Comparison of ENCODE assay signal across 8 cellular contexts in the genomic region with DNA sequence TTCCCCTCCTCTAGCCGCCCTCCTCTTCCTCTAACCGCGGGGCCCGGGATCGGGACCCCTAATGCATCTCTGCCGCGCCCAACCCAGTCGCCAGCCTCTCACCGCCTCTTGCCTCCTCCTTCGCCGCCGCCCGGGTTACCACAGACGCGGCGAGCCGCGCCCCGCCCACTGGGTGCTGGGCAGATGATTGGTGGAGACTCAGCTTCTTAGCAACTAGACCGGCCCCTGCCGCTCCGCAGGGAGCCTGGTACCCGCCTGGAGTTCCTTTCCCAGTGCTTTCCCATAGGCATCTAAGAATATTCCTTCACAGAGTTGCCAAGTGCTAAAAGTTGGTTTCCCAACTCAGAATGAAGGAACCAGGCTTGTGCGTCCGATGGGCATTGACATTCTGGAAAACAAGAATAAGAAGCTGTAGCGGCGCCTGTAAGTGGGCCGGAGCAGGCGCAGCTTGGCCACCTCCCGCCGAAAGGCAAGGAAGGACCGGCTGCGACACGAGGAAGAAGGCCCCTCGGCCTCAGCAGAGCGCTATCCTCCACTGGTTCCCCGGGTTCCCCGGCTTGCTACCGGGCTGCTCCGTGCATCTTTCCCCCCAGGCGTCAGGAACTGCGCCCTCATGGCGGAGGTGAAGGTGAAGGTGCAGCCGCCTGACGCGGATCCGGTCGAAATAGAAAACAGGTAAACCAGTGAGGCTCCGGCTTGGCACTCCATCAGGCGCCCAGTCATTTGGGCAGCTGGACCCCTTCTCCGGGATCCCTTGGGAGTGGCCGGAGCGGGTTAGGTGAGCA. TPM values are rescaled to one million over a fixed set of nuclear protein-coding genes. Genes with fewer than 3 reads are reported as not detected.
DNase-seq lines count a peak whose midpoint lies in the region; ATAC-seq lines count a peak whose summit lies in the region.

A gene (minus strand): TSS at position 137 of the 785 bp plus-strand sequence. CDS start 1,672 bp downstream, outside the sequence.
A gene with protein sequence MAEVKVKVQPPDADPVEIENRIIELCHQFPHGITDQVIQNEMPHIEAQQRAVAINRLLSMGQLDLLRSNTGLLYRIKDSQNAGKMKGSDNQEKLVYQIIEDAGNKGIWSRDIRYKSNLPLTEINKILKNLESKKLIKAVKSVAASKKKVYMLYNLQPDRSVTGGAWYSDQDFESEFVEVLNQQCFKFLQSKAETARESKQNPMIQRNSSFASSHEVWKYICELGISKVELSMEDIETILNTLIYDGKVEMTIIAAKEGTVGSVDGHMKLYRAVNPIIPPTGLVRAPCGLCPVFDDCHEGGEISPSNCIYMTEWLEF (plus strand): TSS at position 497 of the 785 bp plus-strand sequence. CDS start 117 bp downstream, at position 614.

- H3K36me3 ChIP-seq in effector memory CD4-positive, alpha-beta T cell (ENCODE audit: control insufficient read depth, insufficient read depth, low read length) = peaks cover 5% of the 10 kb centered on the region

- H3K27ac ChIP-seq in effector memory CD4-positive, alpha-beta T cell (ENCODE audit: insufficient read depth, low read length, poor library complexity, severe bottlenecking) = peak within 1 kb of the TSS; percentile 86

- peaks cover 8% of the 10 kb centered on the region for H3K4me1 ChIP-seq in effector memory CD4-positive, alpha-beta T cell (ENCODE audit: control insufficient read depth, insufficient read depth, low read length, poor library complexity, severe bottlenecking)

- DNase-seq in COLO829 (ENCODE audit: low spot score) = peak; percentile 99
- DNase-seq in HT-29 (ENCODE audit: low spot score) = peak; percentile 95
- DNase-seq in NK-92 treated with Interleukin-12 subunit alpha and Interleukin-12 subunit beta, amount 100 ng/mL, for 24 hours (lab: John Stamatoyannopoulos, UW) = peak; percentile 88
- DNase-seq in activated CD8-positive, alpha-beta memory T cell treated with anti-CD3 and anti-CD28 coated beads for 4 hours (ENCODE audit: low read depth in 2 of 2) = peak; percentile 82 to 85
- DNase-seq in effector memory CD4-positive, alpha-beta T cell = peak; percentile 78 to 87 (median 87)
- DNase-seq in lung microvascular endothelial cell (ENCODE audit: low read depth in 2 of 2) = peak; percentile 96
- DNase-seq in stimulated activated CD4-positive, alpha-beta T cell treated with anti-CD3 and anti-CD28 coated beads, TNF-alpha, amount 100 ng/mL, for 4 hours (ENCODE audit: low read depth in 3 of 3) = peak; percentile 85 to 89 (median 88)

- peak within 1 kb of the TSS; percentile 72 for H3K4me3 ChIP-seq in effector memory CD4-positive, alpha-beta T cell (ENCODE audit: insufficient read depth, low read depth, low read length, poor library complexity, severe bottlenecking)

- H3K27me3 ChIP-seq in effector memory CD4-positive, alpha-beta T cell (replicated peaks; ENCODE audit: control insufficient read depth, insufficient read depth, low read length, poor library complexity, severe bottlenecking) = no peaks in the 10 kb centered on the region

- peak; percentile 97 for ATAC-seq in GM21360 (IDR thresholded peaks at IDR 0.05; ENCODE audit: unreplicated experiment)

- no peaks in the 10 kb centered on the region for H3K9me3 ChIP-seq in effector memory CD4-positive, alpha-beta T cell (ENCODE audit: control insufficient read depth, low read length)

RNA-seq across cellular contexts. Expression of the first gene that starts in this region (rescaled TPM):
- 0.83 and 1.5 TPM in 2 replicates for total RNA-seq in HT-29 (2014; rRNA removed; shearing (Covaris generic))
- total RNA-seq in lung microvascular endothelial cell = 0.40 and 0.44 TPM in 2 replicates

RNA-seq across cellular contexts. Expression of the second gene that starts in this region (rescaled TPM):
- total RNA-seq in HT-29 (2014; rRNA removed; shearing (Covaris generic)) = 12.9 and 18.3 TPM in 2 replicates
- 13.3 and 13.5 TPM in 2 replicates for total RNA-seq in lung microvascular endothelial cell

Comparison
In these comparisons a context has a peak if more than half of its experiments do, and no peak if none do; other contexts are left out.
1. Peak in every context shown above with its lines: DNase-seq, ATAC-seq, H3K4me3 ChIP-seq and H3K27ac ChIP-seq.